In genomic region chr2:59383473-59383872, GRCh38 we compare ENCODE assay signal across 25 cellular contexts.
DNase-seq lines count a peak whose midpoint lies in the region; ATAC-seq and TF ChIP-seq lines count a peak whose summit lies in the region.
"Had no signal": no experiment of that assay in that cellular context is flagged by ENCODE, and none has a peak within 500 bp of the region (broad histone marks: within the 10 kb centered on the region; RNA-seq: fewer than 3 reads in every experiment).

No MANE protein-coding gene starts in this region.

- ATAC-seq in left lung, result peak; percentile 64
- ATAC-seq in heart left ventricle, result no peak
- ATAC-seq: right lobe of liver; stimulated activated effector memory CD8-positive, alpha-beta T cell treated with anti-CD3 and anti-CD28 coated beads, Interleukin-12 subunit alpha, Interleukin-12 subunit beta, amount 100 ng/mL, for 72 hours had no signal

- H3K4me3 ChIP-seq in left lung, result no peak overlapping the region
- no peak overlapping the region for H3K4me3 ChIP-seq in heart left ventricle
- H3K4me3 ChIP-seq: BLaER1 treated with 17β-estradiol and CSF1 and Interleukin-3, amounts not matched to agents 10 nM and 100 nM; breast epithelium; left ventricle myocardium inferior; Peyer's patch; right lobe of liver; upper lobe of left lung had no signal

- WGBS in heart left ventricle, 4 donors, result 42 to 59% (median 48%) methylated on average over 1 of the region's 1 CpG

- peaks cover 0 to 4% of the 10 kb centered on the region in 2 donors for H3K9me3 ChIP-seq in left lung
- H3K9me3 ChIP-seq in heart left ventricle, result peaks cover 0 to 10% (median 0%) of the 10 kb centered on the region in 12 donors
- H3K9me3 ChIP-seq: Caco-2, Peyer's patch, right lobe of liver, upper lobe of left lung had no signal

- DNase-seq in DMS79 (lab: John Stamatoyannopoulos, UW), result peak; percentile 97
- DNase-seq in NCI-H146 (lab: John Stamatoyannopoulos, UW), result peak; percentile 78
- DNase-seq in NCI-H2196 treated with DMSO at 0.1 percent for 48 hours (lab: John Stamatoyannopoulos, UW; ENCODE audit: unreplicated experiment), result peak; percentile 1
- DNase-seq in left lung, result no peak
- DNase-seq in iPS-NIHi7 (ENCODE audit: extremely low spot score), result no peak
- no peak for DNase-seq in heart left ventricle
- DNase-seq in activated naive CD4-positive, alpha-beta T cell (lab: John Stamatoyannopoulos, UW), result no peak
- DNase-seq: activated CD4-positive, alpha-beta memory T cell treated with anti-CD3 and anti-CD28 coated beads for 36 hours; activated CD4-positive, CD25-positive, alpha-beta regulatory T cell; activated CD8-positive, alpha-beta memory T cell treated with anti-CD3 and anti-CD28 coated beads, Interleukin-2, amount 50 U/mL, for 48 hours; Caco-2; EL; left ventricle myocardium inferior; mesendoderm; NCI-H446 treated with DMSO at 0.1 percent for 48 hours; Peyer's patch; right lobe of liver; SIG-M5; stimulated activated CD4-positive, alpha-beta T cell treated with anti-CD3 and anti-CD28 coated beads, Interleukin-12 subunit alpha, Interleukin-12 subunit beta, amount 100 ng/mL, for 4 hours; stimulated activated CD4-positive, alpha-beta T cell treated with anti-CD3 and anti-CD28 coated beads, Interleukin-4, amount 100 ng/mL, for 1 hour; substantia nigra; upper lobe of left lung had no signal

- H3K27ac ChIP-seq in left lung, result no peak overlapping the region
- no peak overlapping the region for H3K27ac ChIP-seq in heart left ventricle
- H3K27ac ChIP-seq: BLaER1 treated with 17β-estradiol and CSF1 and Interleukin-3, amounts not matched to agents 10 nM and 100 nM; breast epithelium; left ventricle myocardium inferior; Peyer's patch; right lobe of liver; upper lobe of left lung had no signal

- H3K4me1 ChIP-seq in left lung (no peaks in the 10 kb centered on the region), heart left ventricle (no peaks in the 10 kb centered on the region)
- H3K4me1 ChIP-seq: BLaER1 treated with 17β-estradiol and CSF1 and Interleukin-3, amounts not matched to agents 10 nM and 100 nM; breast epithelium; Caco-2; left ventricle myocardium inferior; Peyer's patch; right lobe of liver; upper lobe of left lung had no signal

- TF ChIP-seq CTCF in left lung (IDR thresholded peaks at IDR 0.05) (no peak), heart left ventricle (IDR thresholded peaks at IDR 0.05) (no peak)

- H3K27me3 ChIP-seq in left lung, result no peaks in the 10 kb centered on the region
- H3K27me3 ChIP-seq in heart left ventricle, result no peaks in the 10 kb centered on the region
- H3K27me3 ChIP-seq: BLaER1 treated with 17β-estradiol and CSF1 and Interleukin-3, amounts not matched to agents 10 nM and 100 nM; breast epithelium; Peyer's patch; right lobe of liver; upper lobe of left lung had no signal

- H3K36me3 ChIP-seq in left lung, result no peaks in the 10 kb centered on the region
- no peaks in the 10 kb centered on the region for H3K36me3 ChIP-seq in heart left ventricle
- H3K36me3 ChIP-seq: BLaER1 treated with 17β-estradiol and CSF1 and Interleukin-3, amounts not matched to agents 10 nM and 100 nM; breast epithelium; left ventricle myocardium inferior; Peyer's patch; right lobe of liver; upper lobe of left lung had no signal

- no peak for TF ChIP-seq POLR2A in heart left ventricle (IDR thresholded peaks at IDR 0.05)

- intact Hi-C loops in left lung (cut with DNase I) (no loop called here), heart left ventricle (cut with DNase I) (loop anchor here in 1 of 10 donors (10.0 kb wide), 1 partner anchor 989 kb away; no protein-coding TSS in a partner anchor)

Comparison
In these comparisons a context has a peak if more than half of its experiments do, and no peak if none do; other contexts are left out.
1. DNase-seq: peak in DMS79 (single experiment), NCI-H146 (single experiment) and NCI-H2196 treated with DMSO at 0.1 percent for 48 hours (single experiment); none in left lung (0 of 2), iPS-NIHi7 (single experiment), heart left ventricle (0 of 5) and activated naive CD4-positive, alpha-beta T cell (0 of 4).